In the genomic region with DNA sequence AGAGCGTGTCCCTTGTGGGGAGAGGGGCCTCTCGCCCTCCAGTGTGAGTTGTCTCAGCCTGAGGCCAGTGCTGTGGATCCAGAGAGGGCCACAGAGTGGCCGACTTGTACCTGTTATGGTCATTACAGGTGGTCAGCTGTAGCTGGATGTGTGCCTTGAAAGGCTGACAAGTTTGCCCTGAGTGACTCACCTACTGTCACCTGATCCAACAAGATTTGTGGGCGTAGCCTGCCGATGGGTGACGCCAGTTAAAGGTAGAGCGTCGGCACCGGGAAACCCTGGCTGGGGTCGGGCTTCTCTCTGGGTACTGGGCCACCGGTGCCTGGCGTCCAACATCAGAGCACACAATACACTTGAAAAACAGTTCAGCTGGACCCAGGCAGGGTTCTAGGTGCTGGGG, we compare ENCODE assay signal across 9 cellular contexts. TPM values are rescaled to one million over a fixed set of nuclear protein-coding genes. Genes with fewer than 3 reads are reported as not detected.
DNase-seq lines count a peak whose midpoint lies in the region; ATAC-seq and TF ChIP-seq lines count a peak whose summit lies in the region.
"Had no signal": no experiment of that assay in that cellular context is flagged by ENCODE, and none has a peak within 500 bp of the region (broad histone marks: within the 10 kb centered on the region; RNA-seq: fewer than 3 reads in every experiment).

No MANE protein-coding gene starts in this region.

- H3K9ac ChIP-seq in HCT116 (ENCODE audit: low read length) = peak overlapping the region; percentile 29; the same call in 1 of the 2 replicates
- H3K9ac ChIP-seq: parathyroid adenoma had no signal

- H3K9me3 Mint-ChIP-seq in activated CD4-positive, alpha-beta T cell treated with anti-CD3 and anti-CD28 coated beads, Interleukin-2, amount 10 ng/mL, durations not matched to agents 24 days and 14 days = no peaks in the 10 kb centered on the region

- no peaks in the 10 kb centered on the region for H3K9me2 ChIP-seq in HCT116 (ENCODE audit: insufficient read depth)

- peak overlapping the region; percentile 64 for H3K4me2 ChIP-seq in HCT116 (ENCODE audit: low read length)

- peak overlapping the region; percentile 96 for H3K27ac Mint-ChIP-seq in activated CD4-positive, alpha-beta T cell treated with anti-CD3 and anti-CD28 coated beads, Interleukin-2, amount 10 ng/mL, durations not matched to agents 24 days and 14 days

- H3K36me3 ChIP-seq in HCT116 (ENCODE audit: control insufficient read depth in 1 of 2, insufficient read depth in 2 of 2, low read length in 2 of 2) (peaks cover 0 to 17% of the 10 kb centered on the region in 2 experiments; a peak in 2 of 4 replicates), tibial artery (peaks cover 1 to 26% (median 9%) of the 10 kb centered on the region in 3 donors)

- no TSS peak for BruUV-seq in HCT116 (replicated peaks; lab: Mats Ljungman, UMichigan)

- H3K9me3 ChIP-seq in HCT116 (ENCODE audit: control insufficient read depth in 1 of 2, insufficient read depth in 1 of 2, low read depth in 1 of 2, low read length in 2 of 2) = no peaks in the 10 kb centered on the region
- H3K9me3 ChIP-seq in tibial artery = no peaks in the 10 kb centered on the region

- peaks cover 12% of the 10 kb centered on the region; the same call in 1 of the 2 replicates for H3K79me2 ChIP-seq in HCT116 (ENCODE audit: insufficient read depth, low read length)
- H3K79me2 ChIP-seq: parathyroid adenoma had no signal

- CTCF ChIA-PET in HCT116 (lab: Charles Lee) = interaction anchor here (1.4 kb wide), 1 partner anchor 571 kb away, joined by 3 read pairs; no protein-coding TSS in a partner anchor

- H3K27ac ChIP-seq in HCT116 (ENCODE audit: low read depth, low read length) = no peak overlapping the region; the same call in 1 of the 2 replicates
- H3K27ac ChIP-seq in dorsolateral prefrontal cortex = peak overlapping the region in 1 of 59 donors; percentile 15
- H3K27ac ChIP-seq in tibial artery = peak overlapping the region in 1 of 2 donors; percentile 96
- H3K27ac ChIP-seq: parathyroid adenoma had no signal

- no peaks in the 10 kb centered on the region for H3K27me3 ChIP-seq in HCT116 (ENCODE audit: insufficient read depth, low read length)
- H3K27me3 ChIP-seq in dorsolateral prefrontal cortex = no peaks in the 10 kb centered on the region
- no peaks in the 10 kb centered on the region for H3K27me3 ChIP-seq in tibial artery

- H2AFZ ChIP-seq in HCT116 (ENCODE audit: low read depth, low read length, poor library complexity, severe bottlenecking) = no peak overlapping the region
- H2AFZ ChIP-seq: parathyroid adenoma had no signal

- DNase-seq in HCT116 (ENCODE audit: low read depth, low spot score) (peak; percentile 69), dorsolateral prefrontal cortex (no peak), tibial artery (no peak)
- peak; percentile 92 for DNase-seq in activated CD4-positive, alpha-beta T cell treated with anti-CD3 and anti-CD28 coated beads, Interleukin-2, amount 10 ng/mL, durations not matched to agents 24 days and 14 days
- peak; percentile 66 for DNase-seq in effector CD8-positive, alpha-beta T cell (lab: John Stamatoyannopoulos, UW)
- peak; percentile 62 for DNase-seq in stimulated activated CD4-positive, alpha-beta T cell treated with anti-CD3 and anti-CD28 coated beads, Interleukin-2, amount 100 ng/mL, for 4 hours (ENCODE audit: low read depth)

- H3K4me1 Mint-ChIP-seq in activated CD4-positive, alpha-beta T cell treated with anti-CD3 and anti-CD28 coated beads, Interleukin-2, amount 10 ng/mL, durations not matched to agents 24 days and 14 days = peaks cover 67% of the 10 kb centered on the region

- TF ChIP-seq POLR2A in HCT116 (IDR thresholded peaks at IDR 0.05; ENCODE audit: borderline replicate concordance, extremely low read depth, insufficient read depth, insufficient read length) = no peak

- H3K4me3 Mint-ChIP-seq in activated CD4-positive, alpha-beta T cell treated with anti-CD3 and anti-CD28 coated beads, Interleukin-2, amount 10 ng/mL, durations not matched to agents 24 days and 14 days = peak overlapping the region; percentile 89

- intact Hi-C loops in HCT116 (cut with micrococcal nuclease) (no loop called here), dorsolateral prefrontal cortex (cut with DNase I) (no loop called here), tibial artery (cut with DNase I; ENCODE audit: low total_unique reads) (no loop called here)
- intact Hi-C loops in activated CD4-positive, alpha-beta T cell treated with anti-CD3 and anti-CD28 coated beads, Interleukin-2, amount 10 ng/mL, durations not matched to agents 24 days and 14 days (cut with micrococcal nuclease) = no loop called here

- H3K27me3 Mint-ChIP-seq in activated CD4-positive, alpha-beta T cell treated with anti-CD3 and anti-CD28 coated beads, Interleukin-2, amount 10 ng/mL, durations not matched to agents 24 days and 14 days = no peaks in the 10 kb centered on the region

- POLR2A ChIA-PET in HCT116 (lab: Charles Lee) = interaction anchor here (2.1 kb wide), 1 partner anchor 14 kb away, joined by 6 read pairs; the partner anchor contains the start of gene AEN

- H3K4me1 ChIP-seq in HCT116 (ENCODE audit: control insufficient read depth in 1 of 2, insufficient read depth in 2 of 2, low read length in 2 of 2) (peaks cover 38 to 44% of the 10 kb centered on the region in 2 experiments), tibial artery (peaks cover 0 to 25% (median 19%) of the 10 kb centered on the region in 4 donors)
- H3K4me1 ChIP-seq: parathyroid adenoma had no signal

- ATAC-seq in HCT116 (peak; percentile 49), GM19395 (IDR thresholded peaks at IDR 0.05; ENCODE audit: unreplicated experiment) (no peak), GM18517 (IDR thresholded peaks at IDR 0.05; ENCODE audit: unreplicated experiment) (no peak)

- no peaks in the 10 kb centered on the region for H4K20me1 ChIP-seq in HCT116 (ENCODE audit: insufficient read depth)

- no peak for TF ChIP-seq RAD21 in HCT116 (IDR thresholded peaks at IDR 0.05; ENCODE audit: low read depth)

- no peak for TF ChIP-seq CTCF in HCT116 (IDR thresholded peaks at IDR 0.05 in 2 of 3, conservative IDR thresholded peaks at IDR 0.05 in 1 of 3; ENCODE audit: borderline replicate concordance in 1 of 3, insufficient read depth in 1 of 3, low read depth in 2 of 3, low read length in 2 of 3)
- no peak for TF ChIP-seq CTCF in dorsolateral prefrontal cortex (IDR thresholded peaks at IDR 0.05 in 54 of 56, conservative IDR thresholded peaks at IDR 0.05 in 2 of 56; ENCODE audit: low read depth in 1 of 56, partially characterized antibody in 56 of 56)
- TF ChIP-seq CTCF in tibial artery (IDR thresholded peaks at IDR 0.05) = no peak

- peaks cover 56% of the 10 kb centered on the region for H3K36me3 Mint-ChIP-seq in activated CD4-positive, alpha-beta T cell treated with anti-CD3 and anti-CD28 coated beads, Interleukin-2, amount 10 ng/mL, durations not matched to agents 24 days and 14 days (ENCODE audit: low read depth)

- RAD21 ChIA-PET in HCT116 (lab: Charles Lee; ENCODE audit: low non-redundant PET in 1 of 2, low total read pairs in 2 of 2, uncharacterized antibody in 2 of 2, unreplicated experiment in 2 of 2) = no interaction called here

- H3K4me3 ChIP-seq in HCT116 (replicated peaks in 1 of 2; ENCODE audit: low read depth in 1 of 2, low read length in 2 of 2) (no peak overlapping the region), dorsolateral prefrontal cortex (no peak overlapping the region), tibial artery (no peak overlapping the region)

TF ChIP-seq in HCT116, 20 proteins besides CTCF, POLR2A, EP300 and RAD21 (continues in another document):
- TF ChIP-seq EGR1 (IDR thresholded peaks at IDR 0.05; ENCODE audit: low read depth) = no peak
- TF ChIP-seq, protein P1, sequence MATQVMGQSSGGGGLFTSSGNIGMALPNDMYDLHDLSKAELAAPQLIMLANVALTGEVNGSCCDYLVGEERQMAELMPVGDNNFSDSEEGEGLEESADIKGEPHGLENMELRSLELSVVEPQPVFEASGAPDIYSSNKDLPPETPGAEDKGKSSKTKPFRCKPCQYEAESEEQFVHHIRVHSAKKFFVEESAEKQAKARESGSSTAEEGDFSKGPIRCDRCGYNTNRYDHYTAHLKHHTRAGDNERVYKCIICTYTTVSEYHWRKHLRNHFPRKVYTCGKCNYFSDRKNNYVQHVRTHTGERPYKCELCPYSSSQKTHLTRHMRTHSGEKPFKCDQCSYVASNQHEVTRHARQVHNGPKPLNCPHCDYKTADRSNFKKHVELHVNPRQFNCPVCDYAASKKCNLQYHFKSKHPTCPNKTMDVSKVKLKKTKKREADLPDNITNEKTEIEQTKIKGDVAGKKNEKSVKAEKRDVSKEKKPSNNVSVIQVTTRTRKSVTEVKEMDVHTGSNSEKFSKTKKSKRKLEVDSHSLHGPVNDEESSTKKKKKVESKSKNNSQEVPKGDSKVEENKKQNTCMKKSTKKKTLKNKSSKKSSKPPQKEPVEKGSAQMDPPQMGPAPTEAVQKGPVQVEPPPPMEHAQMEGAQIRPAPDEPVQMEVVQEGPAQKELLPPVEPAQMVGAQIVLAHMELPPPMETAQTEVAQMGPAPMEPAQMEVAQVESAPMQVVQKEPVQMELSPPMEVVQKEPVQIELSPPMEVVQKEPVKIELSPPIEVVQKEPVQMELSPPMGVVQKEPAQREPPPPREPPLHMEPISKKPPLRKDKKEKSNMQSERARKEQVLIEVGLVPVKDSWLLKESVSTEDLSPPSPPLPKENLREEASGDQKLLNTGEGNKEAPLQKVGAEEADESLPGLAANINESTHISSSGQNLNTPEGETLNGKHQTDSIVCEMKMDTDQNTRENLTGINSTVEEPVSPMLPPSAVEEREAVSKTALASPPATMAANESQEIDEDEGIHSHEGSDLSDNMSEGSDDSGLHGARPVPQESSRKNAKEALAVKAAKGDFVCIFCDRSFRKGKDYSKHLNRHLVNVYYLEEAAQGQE (IDR thresholded peaks at IDR 0.05; ENCODE audit: low read depth) = no peak
- peak; percentile 57; the same call in 1 of the 2 replicates for TF ChIP-seq SRF (IDR thresholded peaks at IDR 0.05; ENCODE audit: low read depth)
- TF ChIP-seq, protein P2, sequence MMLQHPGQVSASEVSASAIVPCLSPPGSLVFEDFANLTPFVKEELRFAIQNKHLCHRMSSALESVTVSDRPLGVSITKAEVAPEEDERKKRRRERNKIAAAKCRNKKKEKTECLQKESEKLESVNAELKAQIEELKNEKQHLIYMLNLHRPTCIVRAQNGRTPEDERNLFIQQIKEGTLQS (IDR thresholded peaks at IDR 0.05) = no peak

RNA-seq across cellular contexts. Expression of gene ISG20, which starts 2.8 kb away (rescaled TPM):
- total RNA-seq in HCT116 (2021; ENCODE audit: unreplicated experiment) = 11.0 TPM
- polyA plus RNA-seq in HCT116 (2012) = 18.3 and 23.5 TPM in 2 replicates
- 33.9 and 35.5 TPM in 2 replicates for total RNA-seq in activated CD4-positive, alpha-beta T cell treated with anti-CD3 and anti-CD28 coated beads, Interleukin-2, amount 10 ng/mL, durations not matched to agents 24 days and 14 days
- total RNA-seq in dorsolateral prefrontal cortex = 10 to 100 TPM in 20 of 120 experiments, 1 to 10 TPM in 100; 1.0 to 28.7 (median 6.0) TPM

RNA-seq across cellular contexts. Expression of gene AEN, which starts 14.9 kb away (rescaled TPM):
- 36.2 TPM for total RNA-seq in HCT116 (2021; ENCODE audit: unreplicated experiment)
- polyA plus RNA-seq in HCT116 (2012) = 24.9 and 27.7 TPM in 2 replicates
- 72.4 and 75.7 TPM in 2 replicates for total RNA-seq in activated CD4-positive, alpha-beta T cell treated with anti-CD3 and anti-CD28 coated beads, Interleukin-2, amount 10 ng/mL, durations not matched to agents 24 days and 14 days
- total RNA-seq in dorsolateral prefrontal cortex = 10 to 100 TPM in 52 of 120 experiments, 1 to 10 TPM in 68; 3.9 to 18.5 (median 9.6) TPM

Comparison
In these comparisons a context has a peak if more than half of its experiments do, and no peak if none do; other contexts are left out.
1. DNase-seq: peak in HCT116 (single experiment), activated CD4-positive, alpha-beta T cell treated with anti-CD3 and anti-CD28 coated beads, Interleukin-2, amount 10 ng/mL, durations not matched to agents 24 days and 14 days (single experiment), effector CD8-positive, alpha-beta T cell (single experiment) and stimulated activated CD4-positive, alpha-beta T cell treated with anti-CD3 and anti-CD28 coated beads, Interleukin-2, amount 100 ng/mL, for 4 hours (single experiment); none in dorsolateral prefrontal cortex (0 of 10) and tibial artery (0 of 2).